14 cellular contexts compared by ENCODE assay signal in genomic region chr4:12409507-12410190, GRCh38.
DNase-seq lines count a peak whose midpoint lies in the region; ATAC-seq, FAIRE-seq and TF ChIP-seq lines count a peak whose summit lies in the region.
"Had no signal": no experiment of that assay in that cellular context is flagged by ENCODE, and none has a peak within 500 bp of the region (broad histone marks: within the 10 kb centered on the region; RNA-seq: fewer than 3 reads in every experiment).

No MANE protein-coding gene starts in this region.

- peak; percentile 9 for DNase-seq in SKM-1 treated with dmso at 0.1 percent for 144 hours (lab: John Stamatoyannopoulos, UW; ENCODE audit: unreplicated experiment)
- DNase-seq in SKM-1 (lab: John Stamatoyannopoulos, UW; ENCODE audit: unreplicated experiment): no peak
- DNase-seq in RCC 7860 (ENCODE audit: low spot score): peak; percentile 78
- peak; percentile 69 for DNase-seq in fibroblast of mammary gland (ENCODE audit: low read depth)
- peak; percentile 36 for DNase-seq in skeletal muscle cell (ENCODE audit: low read depth)
- DNase-seq in neuronal stem cell (ENCODE audit: low spot score): no peak
- no peak for DNase-seq in GM19239 (ENCODE audit: insufficient read length, low spot score)
- no peak for DNase-seq in sciatic nerve (ENCODE audit: low spot score)
- DNase-seq: adrenal gland; effector memory CD4-positive, alpha-beta T cell; NCI-H2171 treated with DMSO at 0.1 percent for 48 hours; Peyer's patch; right cardiac atrium had no signal

- H3K4me3 ChIP-seq in fibroblast of mammary gland (ENCODE audit: control insufficient read depth, low read depth, low read length): no peak overlapping the region
- no peak overlapping the region for H3K4me3 ChIP-seq in skeletal muscle cell (ENCODE audit: low read depth, low read length)
- no peak overlapping the region for H3K4me3 ChIP-seq in neuronal stem cell (ENCODE audit: low read length in 2 of 2)
- H3K4me3 ChIP-seq: adrenal gland, Peyer's patch had no signal

- H2BK120ac ChIP-seq in neuronal stem cell (ENCODE audit: low read depth, low read length): no peak overlapping the region

- WGBS in neuronal stem cell (ENCODE audit: extremely low coverage in 2 of 2, insufficient read length in 2 of 2, insufficient replicate concordance in 1 of 2), 2 donors: no CpG with 5 or more reads among the region's 4 CpGs

- no peak overlapping the region for H3K18ac ChIP-seq in neuronal stem cell (ENCODE audit: low read length)

- H2BK5ac ChIP-seq in neuronal stem cell (ENCODE audit: low read length): no peak overlapping the region

- no peaks in the 10 kb centered on the region for H3K9me3 ChIP-seq in neuronal stem cell (replicated peaks in 1 of 2; ENCODE audit: control insufficient read depth in 2 of 2, insufficient read depth in 1 of 2, low read depth in 1 of 2, low read length in 2 of 2)
- H3K9me3 ChIP-seq: adrenal gland, Peyer's patch had no signal

- no peak overlapping the region for H3K14ac ChIP-seq in neuronal stem cell (ENCODE audit: low read length)

- H2AFZ ChIP-seq in neuronal stem cell (ENCODE audit: low read length): no peak overlapping the region

- no peaks in the 10 kb centered on the region for H3K4me1 ChIP-seq in neuronal stem cell (ENCODE audit: control insufficient read depth in 2 of 2, insufficient read depth in 1 of 2, low read depth in 1 of 2, low read length in 2 of 2)
- H3K4me1 ChIP-seq: adrenal gland, Peyer's patch had no signal

- no peak overlapping the region for H2BK12ac ChIP-seq in neuronal stem cell (ENCODE audit: low read length)

- peak; percentile 94 for FAIRE-seq in RCC 7860 (lab: Jason Lieb, UNC)
- FAIRE-seq in GM19239 (lab: Jason Lieb, UNC): no peak

- H3K27me3 ChIP-seq in neuronal stem cell (ENCODE audit: control insufficient read depth in 3 of 3, insufficient read depth in 3 of 3, low read depth in 1 of 3, low read length in 3 of 3): no peaks in the 10 kb centered on the region
- H3K27me3 ChIP-seq: adrenal gland, Peyer's patch had no signal

- H3K4ac ChIP-seq in neuronal stem cell (ENCODE audit: low read length): no peak overlapping the region

- no peak overlapping the region for H3K9ac ChIP-seq in neuronal stem cell (ENCODE audit: low read depth, low read length, poor library complexity)

- no peak overlapping the region for H4K91ac ChIP-seq in neuronal stem cell (ENCODE audit: low read depth, low read length, poor library complexity)

- no peak overlapping the region for H3K23ac ChIP-seq in neuronal stem cell (ENCODE audit: low read depth, low read length, poor library complexity)

- H3K4me2 ChIP-seq in neuronal stem cell (ENCODE audit: insufficient read depth, low read length, poor library complexity, severe bottlenecking): no peak overlapping the region

- H4K8ac ChIP-seq in neuronal stem cell (ENCODE audit: low read depth, low read length): no peak overlapping the region

- H3K79me1 ChIP-seq in neuronal stem cell (ENCODE audit: low read depth, low read length): no peaks in the 10 kb centered on the region

- no peak overlapping the region for H2BK15ac ChIP-seq in neuronal stem cell (ENCODE audit: low read length)

- no peak for ATAC-seq in sciatic nerve

- intact Hi-C loops in sciatic nerve (cut with DNase I): no loop called here

- H2AK5ac ChIP-seq in neuronal stem cell (ENCODE audit: low read depth, low read length): no peak overlapping the region

- no peak overlapping the region for H3K27ac ChIP-seq in neuronal stem cell (replicated peaks; ENCODE audit: low read length)
- H3K27ac ChIP-seq: adrenal gland, Peyer's patch, VCaP had no signal

- H3K36me3 ChIP-seq in neuronal stem cell (replicated peaks in 1 of 2; ENCODE audit: control insufficient read depth in 2 of 2, insufficient read depth in 2 of 2, low read length in 2 of 2): no peaks in the 10 kb centered on the region
- H3K36me3 ChIP-seq: adrenal gland, Peyer's patch had no signal

- peak; percentile 15 for TF ChIP-seq CTCF in fibroblast of mammary gland (conservative IDR thresholded peaks at IDR 0.05; ENCODE audit: control insufficient read depth, insufficient read depth, low read depth, low read length)

Comparison
In these comparisons a context has a peak if more than half of its experiments do, and no peak if none do; other contexts are left out.
1. DNase-seq: peak in SKM-1 treated with dmso at 0.1 percent for 144 hours (single experiment), RCC 7860 (single experiment), fibroblast of mammary gland (single experiment) and skeletal muscle cell (single experiment); none in SKM-1 (single experiment), neuronal stem cell (single experiment), GM19239 (single experiment) and sciatic nerve (single experiment).